In genomic region chr1:87327362-87328120, GRCh38 we compare ENCODE assay signal across 8 cellular contexts. TPM values are rescaled to one million over a fixed set of nuclear protein-coding genes. Genes with fewer than 3 reads are reported as not detected.
DNase-seq lines count a peak whose midpoint lies in the region; ATAC-seq and TF ChIP-seq lines count a peak whose summit lies in the region.

No MANE protein-coding gene starts in this region.

- POLR2A ChIA-PET in naive thymus-derived CD8-positive, alpha-beta T cell (lab: Charles Lee): interaction anchor here (1.0 to 2.5 kb wide), 2 partner anchors 357 to 414 kb away, joined by 3 to 8 read pairs; partner anchors contain the start of genes HS2ST1 and SELENOF

- no peaks in the 10 kb centered on the region for H3K4me1 ChIP-seq in BE2C

- no peak for ATAC-seq in naive thymus-derived CD8-positive, alpha-beta T cell

- H3K9me3 Mint-ChIP-seq in naive thymus-derived CD8-positive, alpha-beta T cell: no peaks in the 10 kb centered on the region

- no peak for DNase-seq in BE2C
- DNase-seq in LoVo (ENCODE audit: low spot score): peak; percentile 2
- no peak for DNase-seq in coronary artery (ENCODE audit: low spot score)
- no peak for DNase-seq in naive thymus-derived CD8-positive, alpha-beta T cell
- DNase-seq in NAMALWA (ENCODE audit: low spot score): no peak
- DNase-seq in NCI-H1436 (lab: John Stamatoyannopoulos, UW): no peak
- no peak for DNase-seq in NCI-H2029 (lab: John Stamatoyannopoulos, UW)
- DNase-seq in NCI-H748 (lab: John Stamatoyannopoulos, UW; ENCODE audit: unreplicated experiment): no peak

- H3K27ac Mint-ChIP-seq in naive thymus-derived CD8-positive, alpha-beta T cell: peak overlapping the region; percentile 54 to 98 (median 91)

- H3K36me3 ChIP-seq in BE2C: no peaks in the 10 kb centered on the region

- no peaks in the 10 kb centered on the region for H3K27me3 ChIP-seq in BE2C

- H3K27me3 Mint-ChIP-seq in naive thymus-derived CD8-positive, alpha-beta T cell: peaks cover 0 to 2% (median 0%) of the 10 kb centered on the region in 5 donors

- H3K4me3 ChIP-seq in BE2C (ENCODE audit: low read depth, low read length) (peak overlapping the region; percentile 60), coronary artery (peak overlapping the region; percentile 94)

- peaks cover 22 to 38% (median 36%) of the 10 kb centered on the region in 4 donors for H3K4me1 Mint-ChIP-seq in naive thymus-derived CD8-positive, alpha-beta T cell

- peak overlapping the region; percentile 72 to 98 (median 97) for H3K4me3 Mint-ChIP-seq in naive thymus-derived CD8-positive, alpha-beta T cell

- H3K27ac ChIP-seq in coronary artery: peak overlapping the region; percentile 98 to 99

- H3K9me3 ChIP-seq in BE2C: no peaks in the 10 kb centered on the region

- TF ChIP-seq CTCF in BE2C (IDR thresholded peaks at IDR 0.05; ENCODE audit: low read depth, low read length) (no peak), coronary artery (IDR thresholded peaks at IDR 0.05) (no peak)

- H3K36me3 Mint-ChIP-seq in naive thymus-derived CD8-positive, alpha-beta T cell: no peaks in the 10 kb centered on the region

RNA-seq across cellular contexts. Expression of gene LMO4, which starts 1.1 kb away (rescaled TPM):
- polyA plus RNA-seq in BE2C (2012; ENCODE audit: insufficient read depth, insufficient read length, low read depth): 42.9 TPM
- 10 to 100 TPM; 18.8 to 19.4 TPM for total RNA-seq in naive thymus-derived CD8-positive, alpha-beta T cell
- 10 to 100 TPM in 2 of 3 donors, 1 to 10 TPM in 1; 6.8 to 13.0 (median 12.5) TPM for polyA plus RNA-seq in naive thymus-derived CD8-positive, alpha-beta T cell
